ENCODE assay signal across 8 cellular contexts in genomic region chr12:121712462-121713256, GRCh38. TPM values are rescaled to one million over a fixed set of nuclear protein-coding genes. Genes with fewer than 3 reads are reported as not detected.
A peak's percentile ranks its signal among the peaks of the same experiment; 100 is the strongest.
DNase-seq lines count a peak whose midpoint lies in the region; TF ChIP-seq lines count a peak whose summit lies in the region.

Gene TMEM120B, plus strand, starts transcription at chr12:121712752. Its CDS starts 144 bp downstream, at chr12:121712896.

- intact Hi-C loops in spleen (cut with DNase I; ENCODE audit: low total_unique reads) = no loop called here

- WGBS in spleen, 5 donors = 0 to 1% (median 0%) methylated on average over 20 to 74 of the region's 74 CpGs

- H3K9me3 Mint-ChIP-seq in HFFc6 = no peaks in the 10 kb centered on the region; the same call in 1 of the 2 replicates

- peak; percentile 55 to 83 (median 67) for TF ChIP-seq POLR2A in spleen (IDR thresholded peaks at IDR 0.05)

- peaks cover 72% of the 10 kb centered on the region for H3K4me1 Mint-ChIP-seq in HFFc6 (ENCODE audit: low read depth)

- TF ChIP-seq CTCF in HFFc6 (IDR thresholded peaks at IDR 0.05) (no peak; the same call in 1 of the 2 replicates), VCaP (conservative IDR thresholded peaks at IDR 0.05) (peak; percentile 27), spleen (IDR thresholded peaks at IDR 0.05 in 8 of 11, conservative IDR thresholded peaks at IDR 0.05 in 3 of 11) (peak in 1 of 11 experiments; percentile 11)

- H3K27ac ChIP-seq in VCaP (peak within 1 kb of the TSS; percentile 76), spleen (peak within 1 kb of the TSS in 7 of 8 donors; percentile 72 to 93 (median 87))

- H3K9me3 ChIP-seq in spleen = no peaks in the 10 kb centered on the region

- no peaks in the 10 kb centered on the region for H3K27me3 ChIP-seq in spleen (replicated peaks in 1 of 7)

- H3K4me3 ChIP-seq in spleen = peak within 1 kb of the TSS; percentile 83 to 99 (median 94)

- H3K27me3 Mint-ChIP-seq in HFFc6 (ENCODE audit: insufficient read depth) = peaks cover 7% of the 10 kb centered on the region

- in situ Hi-C loops in T47D (cut with HindIII; ENCODE audit: low pct_unique_long_range_greater_than_20kb, low sequenced_read_pairs) = no loop called here

- DNase-seq in NCI-H1436 (lab: John Stamatoyannopoulos, UW) (peak; percentile 68), NCI-H1436 treated with DMSO at 0.1 percent for 48 hours (lab: John Stamatoyannopoulos, UW) (no peak), HFFc6 (peak; percentile 63), NAMALWA (ENCODE audit: low spot score) (peak; percentile 81), T47D (ENCODE audit: low read depth in 1 of 2, low spot score in 1 of 2) (peak; percentile 85 to 89), iPS-NIHi7 (ENCODE audit: extremely low spot score) (peak; percentile 94), spleen (peak; percentile 96)

- peaks cover 5% of the 10 kb centered on the region; the same call in 1 of the 2 replicates for H3K36me3 Mint-ChIP-seq in HFFc6 (ENCODE audit: low read depth)

- H3K27ac Mint-ChIP-seq in HFFc6 = peak within 1 kb of the TSS; percentile 93

- no peaks in the 10 kb centered on the region for H3K36me3 ChIP-seq in spleen

- peaks cover 7 to 49% (median 24%) of the 10 kb centered on the region in 6 donors for H3K4me1 ChIP-seq in spleen

- peak within 1 kb of the TSS; percentile 99 for H3K4me3 Mint-ChIP-seq in HFFc6

RNA-seq across cellular contexts. Expression of gene TMEM120B, which starts in this region (rescaled TPM):
- total RNA-seq in HFFc6 (2021; fragmentation: NEBNext Ultra II Directional; extraction: Animal tissue kit (Norgen Biotek cat#: 25700)) = 10 to 100 TPM in 5 of 6 experiments, 1 to 10 TPM in 1; 9.7 to 13.8 (median 12.6) TPM
- 1 to 10 TPM; 3.5 to 8.9 (median 6.4) TPM for total RNA-seq in spleen
- polyA plus RNA-seq in spleen = 1 to 10 TPM; 2.9 to 5.0 (median 3.7) TPM
